In the genomic region with DNA sequence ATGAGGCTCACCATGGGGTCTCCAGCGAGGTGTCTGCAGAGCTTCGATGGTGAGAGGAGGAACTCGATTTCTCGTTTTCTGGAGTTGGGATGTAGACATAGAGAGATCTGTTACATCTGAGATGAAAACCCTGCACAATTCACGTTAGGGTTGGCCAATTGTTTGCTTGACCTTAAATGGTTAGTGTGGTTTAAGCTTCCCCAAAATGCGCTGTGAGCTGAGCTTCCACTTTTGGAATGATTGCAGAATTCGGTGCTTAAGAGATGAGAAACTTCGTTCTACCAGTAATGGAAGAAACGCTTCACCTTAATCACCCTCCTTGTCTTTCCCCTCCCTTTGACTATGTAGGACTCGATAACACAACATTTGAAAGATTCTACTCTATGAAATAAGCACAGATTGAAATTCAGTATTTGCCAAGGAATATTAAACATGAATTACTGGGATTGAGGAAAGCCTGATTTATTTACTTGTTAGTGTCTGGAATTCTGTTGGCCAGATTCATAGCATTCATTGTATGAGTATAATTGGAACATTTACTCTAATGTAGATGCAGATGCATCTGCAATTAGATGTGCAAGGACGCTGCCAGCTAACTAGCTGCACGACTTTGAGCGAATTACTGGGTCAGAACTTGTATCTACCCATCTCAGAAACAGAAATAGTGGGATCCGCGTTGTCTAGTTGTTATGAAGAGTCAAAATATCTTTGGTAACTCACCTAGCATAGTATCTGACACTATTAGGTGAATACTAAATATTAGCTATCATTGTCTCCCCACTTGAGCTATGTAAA, we compare ENCODE assay signal across 2 cellular contexts.
TF ChIP-seq lines count a peak whose summit lies in the region.

No MANE protein-coding gene starts in this region.

TF ChIP-seq in HCT116, 20 proteins besides CTCF, POLR2A, EP300 and RAD21 (continued from another document):
- TF ChIP-seq, protein P1, sequence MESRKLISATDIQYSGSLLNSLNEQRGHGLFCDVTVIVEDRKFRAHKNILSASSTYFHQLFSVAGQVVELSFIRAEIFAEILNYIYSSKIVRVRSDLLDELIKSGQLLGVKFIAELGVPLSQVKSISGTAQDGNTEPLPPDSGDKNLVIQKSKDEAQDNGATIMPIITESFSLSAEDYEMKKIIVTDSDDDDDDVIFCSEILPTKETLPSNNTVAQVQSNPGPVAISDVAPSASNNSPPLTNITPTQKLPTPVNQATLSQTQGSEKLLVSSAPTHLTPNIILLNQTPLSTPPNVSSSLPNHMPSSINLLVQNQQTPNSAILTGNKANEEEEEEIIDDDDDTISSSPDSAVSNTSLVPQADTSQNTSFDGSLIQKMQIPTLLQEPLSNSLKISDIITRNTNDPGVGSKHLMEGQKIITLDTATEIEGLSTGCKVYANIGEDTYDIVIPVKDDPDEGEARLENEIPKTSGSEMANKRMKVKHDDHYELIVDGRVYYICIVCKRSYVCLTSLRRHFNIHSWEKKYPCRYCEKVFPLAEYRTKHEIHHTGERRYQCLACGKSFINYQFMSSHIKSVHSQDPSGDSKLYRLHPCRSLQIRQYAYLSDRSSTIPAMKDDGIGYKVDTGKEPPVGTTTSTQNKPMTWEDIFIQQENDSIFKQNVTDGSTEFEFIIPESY (IDR thresholded peaks at IDR 0.05; ENCODE audit: extremely low read depth, insufficient replicate concordance, low read length), result no peak
- TF ChIP-seq ZNF274 (IDR thresholded peaks at IDR 0.05; ENCODE audit: low read depth, low read length), result no peak
- TF ChIP-seq, protein P2, sequence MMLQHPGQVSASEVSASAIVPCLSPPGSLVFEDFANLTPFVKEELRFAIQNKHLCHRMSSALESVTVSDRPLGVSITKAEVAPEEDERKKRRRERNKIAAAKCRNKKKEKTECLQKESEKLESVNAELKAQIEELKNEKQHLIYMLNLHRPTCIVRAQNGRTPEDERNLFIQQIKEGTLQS (IDR thresholded peaks at IDR 0.05), result no peak
- TF ChIP-seq CEBPB (IDR thresholded peaks at IDR 0.05; ENCODE audit: low read depth), result no peak
- no peak for TF ChIP-seq EZH2 (IDR thresholded peaks at IDR 0.05)
- TF ChIP-seq JUND (IDR thresholded peaks at IDR 0.05), result no peak

TF ChIP-seq in endothelial cell of umbilical vein, 7 proteins besides CTCF, POLR2A, EP300 and RAD21 (continued from another document):
- TF ChIP-seq EZH2 (IDR thresholded peaks at IDR 0.05; ENCODE audit: borderline replicate concordance, low read depth, low read length, severe bottlenecking), result no peak
- TF ChIP-seq FOS (IDR thresholded peaks at IDR 0.05; ENCODE audit: borderline replicate concordance, insufficient read depth, low read length), result no peak
- TF ChIP-seq GATA2 (IDR thresholded peaks at IDR 0.05; ENCODE audit: insufficient read depth, insufficient read length, low read depth, low read length), result no peak
TF ChIP-seq in endothelial cell of umbilical vein: peak in this region for 0.
